In genomic region chr13:103839460-103839859, GRCh38 we compare ENCODE assay signal across 1 cellular context.
TF ChIP-seq lines count a peak whose summit lies in the region.

No MANE protein-coding gene starts in this region.

TF ChIP-seq in SK-N-SH, 30 proteins besides CTCF, POLR2A, EP300 and RAD21 (continued from another document):
- no peak for TF ChIP-seq REST (IDR thresholded peaks at IDR 0.05; ENCODE audit: low read depth, low read length)
- no peak for TF ChIP-seq ELF1 (IDR thresholded peaks at IDR 0.05)
- TF ChIP-seq FOXJ3 (CRISPR knock-in tag; IDR thresholded peaks at IDR 0.05), result peak; percentile 98
- no peak for TF ChIP-seq RXRA (IDR thresholded peaks at IDR 0.05; ENCODE audit: borderline replicate concordance, low read depth)
- TF ChIP-seq CHD2 (IDR thresholded peaks at IDR 0.05; ENCODE audit: low read length, partially characterized antibody), result peak; percentile 90
- 0 out of 2 replicates have a peak, but pooled peaks have one; percentile 5 for TF ChIP-seq IRF3 (IDR thresholded peaks at IDR 0.05; ENCODE audit: low read depth, low read length)
- TF ChIP-seq YY1 (IDR thresholded peaks at IDR 0.05; ENCODE audit: low read depth), result no peak
- TF ChIP-seq NRF1 (IDR thresholded peaks at IDR 0.05; ENCODE audit: low read depth, low read length), result no peak
- peak; percentile 74 for TF ChIP-seq TCF12 (IDR thresholded peaks at IDR 0.05)
- TF ChIP-seq TEAD4 (IDR thresholded peaks at IDR 0.05; ENCODE audit: borderline replicate concordance, insufficient read depth), result peak; percentile 76
- TF ChIP-seq MXI1 (IDR thresholded peaks at IDR 0.05; ENCODE audit: low read depth, low read length), result peak; percentile 50; the same call in 1 of the 2 replicates
- TF ChIP-seq TAF1 (IDR thresholded peaks at IDR 0.05; ENCODE audit: borderline replicate concordance, low read depth, low read length), result no peak
- peak; percentile 14; the same call in 1 of the 2 replicates for TF ChIP-seq JUND (IDR thresholded peaks at IDR 0.05)
- TF ChIP-seq ZBTB33 (IDR thresholded peaks at IDR 0.05; ENCODE audit: borderline replicate concordance, low read depth), result no peak
- no peak for TF ChIP-seq SIN3A (IDR thresholded peaks at IDR 0.05; ENCODE audit: borderline replicate concordance, low read depth, low read length)
- peak; percentile 49; the same call in 1 of the 2 replicates for TF ChIP-seq PBX3 (IDR thresholded peaks at IDR 0.05)
- TF ChIP-seq MEF2A (IDR thresholded peaks at IDR 0.05; ENCODE audit: borderline replicate concordance, low read depth), result no peak
- TF ChIP-seq RFX5 (IDR thresholded peaks at IDR 0.05; ENCODE audit: low read length), result peak; percentile 69; the same call in 1 of the 2 replicates
- no peak for TF ChIP-seq FOSL2 (IDR thresholded peaks at IDR 0.05; ENCODE audit: borderline replicate concordance, low read depth)
- TF ChIP-seq FOXM1 (IDR thresholded peaks at IDR 0.05; ENCODE audit: low read depth), result peak; percentile 52; the same call in 1 of the 2 replicates
- no peak for TF ChIP-seq USF2 (IDR thresholded peaks at IDR 0.05; ENCODE audit: borderline replicate concordance, low read depth, low read length)
- TF ChIP-seq GABPA (IDR thresholded peaks at IDR 0.05; ENCODE audit: low read depth), result no peak
- peak; percentile 99 for TF ChIP-seq RCOR1 (IDR thresholded peaks at IDR 0.05; ENCODE audit: low read length)
- TF ChIP-seq GATA2 (CRISPR knock-in tag; IDR thresholded peaks at IDR 0.05), result peak; percentile 97
